Comparison of ENCODE assay signal across 11 cellular contexts in genomic region chr16:48115299-48115698, GRCh38. TPM values are rescaled to one million over a fixed set of nuclear protein-coding genes. Genes with fewer than 3 reads are reported as not detected.
"Had no signal": no experiment of that assay in that cellular context is flagged by ENCODE, and none has a peak within 500 bp of the region (broad histone marks: within the 10 kb centered on the region; RNA-seq: fewer than 3 reads in every experiment).

No MANE protein-coding gene starts in this region.

- ATAC-seq: GM23338, HCT116 had no signal

- H3K4me3 Mint-ChIP-seq: GM23338, H9, HFFc6 had no signal

- H3K9me3 Mint-ChIP-seq: GM23338, H9, HFFc6 had no signal

- DNase-seq: GM23248, GOT3, H7, H9, HCEC 1CT, HFFc6 had no signal

- H3K4me2 ChIP-seq: GM23338 had no signal

- H3K36me3 ChIP-seq: HAP-1 had no signal

- H3K27ac Mint-ChIP-seq: GM23338, H9, HFFc6 had no signal

- H3K4me1 Mint-ChIP-seq: GM23338 had no signal

- H2AFZ ChIP-seq: GM23248, GM23338 had no signal

- H3K27ac ChIP-seq: GM23248 had no signal

- H3K4me1 ChIP-seq: HAP-1 had no signal

- H3K9me3 ChIP-seq: HAP-1 had no signal

- H3K4me3 ChIP-seq: GM23248, GM23338, HAP-1 had no signal

- H3K9ac ChIP-seq: GM23248 had no signal

RNA-seq across cellular contexts. Expression of gene ABCC12, which starts 40.5 kb away (rescaled TPM):
- total RNA-seq: GM23248, GM23338, H1, H4, H7, HFFc6 had no signal
- polyA plus RNA-seq: GM23248, GM23338 had no signal
